Comparison of ENCODE assay signal across 10 cellular contexts in genomic region chr6:40550096-40550731, GRCh38. TPM values are rescaled to one million over a fixed set of nuclear protein-coding genes. Genes with fewer than 3 reads are reported as not detected.
A peak's percentile ranks its signal among the peaks of the same experiment; 100 is the strongest.
DNase-seq lines count a peak whose midpoint lies in the region; ATAC-seq and TF ChIP-seq lines count a peak whose summit lies in the region.
"Had no signal": no experiment of that assay in that cellular context is flagged by ENCODE, and none has a peak within 500 bp of the region (broad histone marks: within the 10 kb centered on the region; RNA-seq: fewer than 3 reads in every experiment).

No MANE protein-coding gene starts in this region.

- H3K27ac ChIP-seq in HL-60 (replicated peaks), result no peak overlapping the region
- no peak overlapping the region for H3K27ac ChIP-seq in prostate gland
- H3K27ac ChIP-seq: BLaER1, skin epidermis had no signal

- no peak for TF ChIP-seq POLR2A in prostate gland (IDR thresholded peaks at IDR 0.05)

- intact Hi-C loops in prostate gland (cut with DNase I), result no loop called here

- 72% methylated on average over 7 of the region's 7 CpGs for WGBS in prostate gland

- no peak overlapping the region for H3K4me3 ChIP-seq in HL-60 (replicated peaks; ENCODE audit: insufficient read depth, low read length)
- H3K4me3 ChIP-seq in prostate gland, result no peak overlapping the region
- H3K4me3 ChIP-seq: BLaER1, skin epidermis had no signal

- TF ChIP-seq CTCF in HL-60 (IDR thresholded peaks at IDR 0.05; ENCODE audit: insufficient read depth, low read length) (peak; percentile 38), prostate gland (IDR thresholded peaks at IDR 0.05) (peak in 3 of 4 experiments; percentile 20 to 39 (median 28))

- no peaks in the 10 kb centered on the region for H3K36me3 ChIP-seq in prostate gland

- H3K9me3 ChIP-seq in prostate gland, result no peaks in the 10 kb centered on the region
- H3K9me3 ChIP-seq: BLaER1 had no signal

- no peaks in the 10 kb centered on the region for H3K4me1 ChIP-seq in prostate gland (replicated peaks)

- H3K27me3 ChIP-seq in HL-60 (ENCODE audit: insufficient read depth, poor library complexity, severe bottlenecking) (no peaks in the 10 kb centered on the region), prostate gland (replicated peaks; ENCODE audit: insufficient read depth) (no peaks in the 10 kb centered on the region)
- H3K27me3 ChIP-seq: BLaER1 had no signal

- peak; percentile 45 for DNase-seq in NCI-H1105 treated with DMSO at 0.1 percent for 48 hours (lab: John Stamatoyannopoulos, UW)
- DNase-seq in NCI-H1105 (lab: John Stamatoyannopoulos, UW), result no peak
- DNase-seq in HL-60 (ENCODE audit: low read depth in 1 of 2, low spot score in 1 of 2), result peak; percentile 7 to 51
- peak; percentile 42 for DNase-seq in fibroblast of peridontal ligament (ENCODE audit: extremely low read depth)
- DNase-seq in prostate gland (ENCODE audit: low spot score), result peak; percentile 8

- ATAC-seq in SK-N-SH treated with all-trans-retinoic acid at 6 μM for 48 hours (peak; percentile 73), HG03097 (IDR thresholded peaks at IDR 0.05; ENCODE audit: low FRiP score, unreplicated experiment) (no peak), HG02981 (IDR thresholded peaks at IDR 0.05; ENCODE audit: unreplicated experiment) (no peak)

TF ChIP-seq in SK-N-SH treated with all-trans-retinoic acid at 6 μM for 48 hours, 23 proteins besides CTCF, POLR2A, EP300 and RAD21:
- TF ChIP-seq OSR1 (CRISPR knock-in tag; IDR thresholded peaks at IDR 0.05) (no peak), ZC3H10 (CRISPR knock-in tag; IDR thresholded peaks at IDR 0.05) (no peak), ZFP30 (CRISPR knock-in tag; IDR thresholded peaks at IDR 0.05) (no peak), PATZ1 (CRISPR knock-in tag; IDR thresholded peaks at IDR 0.05; ENCODE audit: borderline replicate concordance) (no peak), ZNF8 (CRISPR knock-in tag; IDR thresholded peaks at IDR 0.05) (no peak), PPARA (CRISPR knock-in tag; IDR thresholded peaks at IDR 0.05; ENCODE audit: borderline replicate concordance) (no peak), CSDC2 (CRISPR knock-in tag; IDR thresholded peaks at IDR 0.05) (no peak), SNAI2 (CRISPR knock-in tag; IDR thresholded peaks at IDR 0.05) (no peak), CREB5 (CRISPR knock-in tag; IDR thresholded peaks at IDR 0.05; ENCODE audit: low read depth) (no peak)

RNA-seq across cellular contexts. Expression of gene LRFN2, which starts 37.0 kb away (rescaled TPM):
- total RNA-seq in prostate gland, result under 1 TPM in 1 of 2 donors, not detected in 1; 0.62 TPM
